In genomic region chr18:13387856-13388548, GRCh38 we compare ENCODE assay signal across 17 cellular contexts.
A peak's percentile ranks its signal among the peaks of the same experiment; 100 is the strongest.
DNase-seq lines count a peak whose midpoint lies in the region; ATAC-seq, FAIRE-seq and TF ChIP-seq lines count a peak whose summit lies in the region.
"Had no signal": no experiment of that assay in that cellular context is flagged by ENCODE, and none has a peak within 500 bp of the region (broad histone marks: within the 10 kb centered on the region; RNA-seq: fewer than 3 reads in every experiment).

No MANE protein-coding gene starts in this region.

- TF ChIP-seq CTCF in H1 (IDR thresholded peaks at IDR 0.05; ENCODE audit: control extremely low read depth in 1 of 3, insufficient read depth in 1 of 3, low read depth in 1 of 3, low read length in 3 of 3) = no peak
- no peak for TF ChIP-seq CTCF in neural cell (IDR thresholded peaks at IDR 0.05; ENCODE audit: poor library complexity, severe bottlenecking)

- no peak overlapping the region for H3K4ac ChIP-seq in H1 (replicated peaks; ENCODE audit: insufficient read length, low read depth, low read length)

- H3K4me2 ChIP-seq in H1 (ENCODE audit: insufficient read depth in 1 of 2, low read depth in 2 of 2, low read length in 2 of 2) (no peak overlapping the region), neural cell (ENCODE audit: low read length) (no peak overlapping the region)

- H4K20me1 ChIP-seq in H1 (replicated peaks in 1 of 2; ENCODE audit: control insufficient read depth in 1 of 2, insufficient read depth in 2 of 2, low read length in 2 of 2) = no peaks in the 10 kb centered on the region
- no peaks in the 10 kb centered on the region for H4K20me1 ChIP-seq in neural cell (ENCODE audit: insufficient read depth)

- H3K23me2 ChIP-seq in H1 (ENCODE audit: low read depth, low read length) = no peaks in the 10 kb centered on the region

- no peak overlapping the region for H3K56ac ChIP-seq in H1 (replicated peaks; ENCODE audit: insufficient read length, low read depth, low read length)

- TF ChIP-seq RAD21 in H1 (IDR thresholded peaks at IDR 0.05 in 1 of 2, conservative IDR thresholded peaks at IDR 0.05 in 1 of 2; ENCODE audit: low read depth in 2 of 2, low read length in 2 of 2) (no peak), neural cell (conservative IDR thresholded peaks at IDR 0.05) (no peak)

- WGBS in H1 (ENCODE audit: extremely low coverage in 1 of 2, insufficient coverage in 1 of 2, insufficient read length in 1 of 2, insufficient replicate concordance in 2 of 2, low coverage in 1 of 2, low lambda C conversion rate in 2 of 2, missing lambda C conversion rate in 1 of 2), 2 experiments = 82% methylated on average over 13 of the region's 13 CpGs; no CpG with 5 or more reads in 1 of the 2 experiments

- H3K18ac ChIP-seq in H1 (ENCODE audit: extremely low read depth, low read length) = no peak overlapping the region

- no peaks in the 10 kb centered on the region for H3F3A ChIP-seq in neural cell (ENCODE audit: insufficient read depth, low read length, poor library complexity, severe bottlenecking)

- CTCF ChIA-PET in H1 (lab: Charles Lee; ENCODE audit: partially characterized antibody) = interaction anchor here (1.0 kb wide), 1 partner anchor 85 kb away, joined by 3 read pairs; no protein-coding TSS in a partner anchor

- no peak for TF ChIP-seq POLR2A in H1 (IDR thresholded peaks at IDR 0.05; ENCODE audit: control extremely low read depth in 1 of 2, low read depth in 2 of 2, low read length in 2 of 2)

- POLR2A ChIA-PET in H1 (lab: Charles Lee; ENCODE audit: partially characterized antibody) = no interaction called here

- no peak overlapping the region for H2BK20ac ChIP-seq in H1 (ENCODE audit: low read length)

- TF ChIP-seq EP300 in H1 (IDR thresholded peaks at IDR 0.05; ENCODE audit: borderline replicate concordance in 1 of 2, low read depth in 2 of 2, low read length in 2 of 2) (no peak), neural cell (conservative IDR thresholded peaks at IDR 0.05; ENCODE audit: poor library complexity, severe bottlenecking) (no peak)

- H3K27me3 ChIP-seq in H1 (replicated peaks in 1 of 4; ENCODE audit: control insufficient read depth in 3 of 4, extremely low read depth in 1 of 4, insufficient read depth in 3 of 4, low read length in 3 of 4) (no peaks in the 10 kb centered on the region), neural cell (ENCODE audit: insufficient read depth, low read depth, low read length) (no peaks in the 10 kb centered on the region)
- H3K27me3 ChIP-seq: SJSA1, upper lobe of right lung had no signal

- ATAC-seq in GM18511 (IDR thresholded peaks at IDR 0.05; ENCODE audit: unreplicated experiment) = no peak
- ATAC-seq: upper lobe of right lung had no signal

- H3K4me3 ChIP-seq in H1 (ENCODE audit: extremely low read depth in 1 of 4, insufficient read depth in 2 of 4, low read depth in 3 of 4, low read length in 4 of 4) (no peak overlapping the region), neural cell (ENCODE audit: low read length) (no peak overlapping the region)
- H3K4me3 ChIP-seq: SJSA1, upper lobe of right lung had no signal

- H2AK5ac ChIP-seq in H1 (ENCODE audit: low read depth, low read length) = no peak overlapping the region

- no peaks in the 10 kb centered on the region for H3K4me1 ChIP-seq in H1 (replicated peaks in 1 of 4; ENCODE audit: control insufficient read depth in 3 of 4, insufficient read depth in 4 of 4, low read length in 3 of 4)

- H3K79me2 ChIP-seq in H1 (ENCODE audit: control insufficient read depth in 1 of 2, insufficient read depth in 2 of 2, low read length in 2 of 2) (no peaks in the 10 kb centered on the region), neural cell (replicated peaks; ENCODE audit: insufficient read depth, low read length) (no peaks in the 10 kb centered on the region)

- no peak overlapping the region for H2BK15ac ChIP-seq in H1 (ENCODE audit: low read length)

- no peak overlapping the region for H2BK5ac ChIP-seq in H1 (ENCODE audit: low read depth, low read length)

- H3K9me3 ChIP-seq in H1 (ENCODE audit: insufficient read depth in 2 of 2, low read depth in 1 of 2, low read length in 1 of 2) = no peaks in the 10 kb centered on the region
- no peaks in the 10 kb centered on the region for H3K9me3 ChIP-seq in neural cell (ENCODE audit: low read length)
- H3K9me3 ChIP-seq: SJSA1, upper lobe of right lung had no signal

- no peaks in the 10 kb centered on the region for H3K79me1 ChIP-seq in H1 (ENCODE audit: low read depth, low read length)

- H3K36me3 ChIP-seq in H1 (ENCODE audit: control insufficient read depth in 2 of 4, insufficient read depth in 4 of 4, low read length in 3 of 4) (no peaks in the 10 kb centered on the region), neural cell (ENCODE audit: insufficient read depth, low read length) (no peaks in the 10 kb centered on the region)
- H3K36me3 ChIP-seq: SJSA1, upper lobe of right lung had no signal

- H3K9me2 ChIP-seq in neural cell (ENCODE audit: insufficient read depth, low read length) = no peaks in the 10 kb centered on the region

- no peak overlapping the region for H2BK12ac ChIP-seq in H1 (ENCODE audit: low read depth, low read length)

- no peak overlapping the region for H4K91ac ChIP-seq in H1 (replicated peaks; ENCODE audit: insufficient read length, low read length)

- H3K27ac ChIP-seq in H1 (ENCODE audit: low read depth, low read length) = no peak overlapping the region
- H3K27ac ChIP-seq in neural cell (ENCODE audit: low read length) = no peak overlapping the region
- H3K27ac ChIP-seq: epithelial cell of prostate, SJSA1, upper lobe of right lung had no signal

- H4K8ac ChIP-seq in H1 (ENCODE audit: extremely low read depth, insufficient read depth, low read length) = peak overlapping the region; percentile 43; the same call in 1 of the 2 replicates

- no peak overlapping the region for H3K23ac ChIP-seq in H1 (ENCODE audit: insufficient read length)

- H2BK120ac ChIP-seq in H1 (replicated peaks; ENCODE audit: low read depth, low read length) = no peak overlapping the region

- H3K9ac ChIP-seq in H1 (replicated peaks in 1 of 4; ENCODE audit: extremely low read depth in 1 of 4, low read depth in 3 of 4, low read length in 3 of 4) (no peak overlapping the region), neural cell (ENCODE audit: low read length) (no peak overlapping the region)

- H2AFZ ChIP-seq in H1 (ENCODE audit: low read length) (no peak overlapping the region), neural cell (ENCODE audit: low read depth, low read length) (no peak overlapping the region)

- peak; percentile 65 for DNase-seq in AG08396 (ENCODE audit: low spot score)
- DNase-seq in GM04503 (ENCODE audit: low read depth) = peak; percentile 49
- no peak for DNase-seq in H1 (ENCODE audit: low read depth in 1 of 2, low spot score in 2 of 2)
- no peak for DNase-seq in COLO668 (lab: John Stamatoyannopoulos, UW; ENCODE audit: unreplicated experiment)
- no peak for DNase-seq in NCI-H1105 (lab: John Stamatoyannopoulos, UW)
- DNase-seq in GOT3 (lab: John Stamatoyannopoulos, UW) = no peak
- DNase-seq: activated CD8-positive, alpha-beta T cell treated with anti-CD3 and anti-CD28 coated beads, Interleukin-2, amount 10 ng/mL, durations not matched to agents 7 days and 5 days; activated naive CD4-positive, alpha-beta T cell treated with anti-CD3 and anti-CD28 coated beads for 36 hours; GF-D8; mammary epithelial cell; MM.1S; stimulated activated CD4-positive, alpha-beta T cell treated with anti-CD3 and anti-CD28 coated beads, Interleukin-15, amount 100 ng/mL, for 24 hours; upper lobe of right lung had no signal

- no peak overlapping the region for H4K5ac ChIP-seq in H1 (ENCODE audit: insufficient read length, low read depth, low read length)

- no peak for FAIRE-seq in H1 (lab: Jason Lieb, UNC)

- H3K14ac ChIP-seq in H1 (ENCODE audit: insufficient read length) = no peak overlapping the region

TF ChIP-seq in H1, 55 proteins besides CTCF, POLR2A, EP300 and RAD21:
- TF ChIP-seq ZNF274 (IDR thresholded peaks at IDR 0.05; ENCODE audit: borderline replicate concordance, extremely low read depth, low read length) (no peak), SP2 (IDR thresholded peaks at IDR 0.05; ENCODE audit: low read length) (no peak), NRF1 (IDR thresholded peaks at IDR 0.05; ENCODE audit: low read depth, low read length) (no peak), CBX5 (IDR thresholded peaks at IDR 0.05; ENCODE audit: low read depth, low read length) (no peak), TAF1 (IDR thresholded peaks at IDR 0.05; ENCODE audit: low read depth, low read length) (no peak), BACH1 (IDR thresholded peaks at IDR 0.05; ENCODE audit: low read length) (no peak)

TF ChIP-seq in neural cell, 6 proteins besides CTCF, POLR2A, EP300 and RAD21:
- TF ChIP-seq SMC3 (conservative IDR thresholded peaks at IDR 0.05; ENCODE audit: poor library complexity) = no peak
- peak; percentile 38 for TF ChIP-seq POLR2AphosphoS5 (IDR thresholded peaks at IDR 0.05)

Comparison
In these comparisons a context has a peak if more than half of its experiments do, and no peak if none do; other contexts are left out.
1. DNase-seq: peak in AG08396 (single experiment) and GM04503 (single experiment); none in H1 (0 of 2), COLO668 (single experiment), NCI-H1105 (single experiment) and GOT3 (single experiment).